In genomic region chr7:6422095-6422494, GRCh38 we compare ENCODE assay signal across 21 cellular contexts. TPM values are rescaled to one million over a fixed set of nuclear protein-coding genes. Genes with fewer than 3 reads are reported as not detected.
DNase-seq lines count a peak whose midpoint lies in the region; ATAC-seq, FAIRE-seq and TF ChIP-seq lines count a peak whose summit lies in the region.
"Had no signal": no experiment of that assay in that cellular context is flagged by ENCODE, and none has a peak within 500 bp of the region (broad histone marks: within the 10 kb centered on the region; RNA-seq: fewer than 3 reads in every experiment).

No MANE protein-coding gene starts in this region.

- no peak for TF ChIP-seq RAD21 in H1 (IDR thresholded peaks at IDR 0.05 in 1 of 2, conservative IDR thresholded peaks at IDR 0.05 in 1 of 2; ENCODE audit: low read depth in 2 of 2, low read length in 2 of 2)

- H4K91ac ChIP-seq in H1 (replicated peaks; ENCODE audit: insufficient read length, low read length): no peak overlapping the region
- H4K91ac ChIP-seq in trophoblast cell (ENCODE audit: low read depth, low read length): no peak overlapping the region

- H4K5ac ChIP-seq in H1 (ENCODE audit: insufficient read length, low read depth, low read length): no peak overlapping the region

- peak overlapping the region; percentile 21 to 90 (median 85); a peak in 17 of 22 replicates for H3K9ac ChIP-seq in BLaER1 treated with 17β-estradiol and CSF1 and Interleukin-3, amounts not matched to agents 10 nM and 100 nM
- no peak overlapping the region for H3K9ac ChIP-seq in H1 (replicated peaks in 1 of 4; ENCODE audit: extremely low read depth in 1 of 4, low read depth in 3 of 4, low read length in 3 of 4)
- H3K9ac ChIP-seq in trophoblast cell (ENCODE audit: low read length): no peak overlapping the region

- no peak overlapping the region for H3K4me3 ChIP-seq in BLaER1 treated with 17β-estradiol and CSF1 and Interleukin-3, amounts not matched to agents 10 nM and 100 nM
- no peak overlapping the region for H3K4me3 ChIP-seq in H1 (ENCODE audit: extremely low read depth in 1 of 4, insufficient read depth in 2 of 4, low read depth in 3 of 4, low read length in 4 of 4)
- H3K4me3 ChIP-seq in trophoblast cell (ENCODE audit: low read depth, low read length): no peak overlapping the region
- H3K4me3 ChIP-seq in tibial artery: no peak overlapping the region

- TF ChIP-seq EP300 in H1 (IDR thresholded peaks at IDR 0.05; ENCODE audit: borderline replicate concordance in 1 of 2, low read depth in 2 of 2, low read length in 2 of 2): no peak

- no peak for FAIRE-seq in H1 (lab: Jason Lieb, UNC)
- FAIRE-seq: G401.6 had no signal

- H4K20me1 ChIP-seq in BLaER1 treated with 17β-estradiol and CSF1 and Interleukin-3, amounts not matched to agents 10 nM and 100 nM: peaks cover 0 to 40% (median 3%) of the 10 kb centered on the region in 11 experiments; a peak in 6 of 22 replicates
- peaks cover 0 to 6% of the 10 kb centered on the region in 2 experiments for H4K20me1 ChIP-seq in H1 (replicated peaks in 1 of 2; ENCODE audit: control insufficient read depth in 1 of 2, insufficient read depth in 2 of 2, low read length in 2 of 2)

- H4K12ac ChIP-seq in trophoblast cell (ENCODE audit: low read depth, low read length): peak overlapping the region; percentile 25

- H3K4me1 ChIP-seq in BLaER1 treated with 17β-estradiol and CSF1 and Interleukin-3, amounts not matched to agents 10 nM and 100 nM: peaks cover 40 to 84% (median 77%) of the 10 kb centered on the region in 10 experiments
- H3K4me1 ChIP-seq in H1 (replicated peaks in 1 of 4; ENCODE audit: control insufficient read depth in 3 of 4, insufficient read depth in 4 of 4, low read length in 3 of 4): no peaks in the 10 kb centered on the region
- H3K4me1 ChIP-seq in trophoblast cell (ENCODE audit: control insufficient read depth in 1 of 2, insufficient read depth in 2 of 2, low read length in 2 of 2): peaks cover 0 to 2% of the 10 kb centered on the region in 2 experiments
- H3K4me1 ChIP-seq in tibial artery: peaks cover 0 to 7% (median 0%) of the 10 kb centered on the region in 4 donors
- H3K4me1 ChIP-seq: Caco-2 had no signal

- DNase-seq in CD4-positive, alpha-beta T cell: no peak
- no peak for DNase-seq in H1 (ENCODE audit: low read depth in 1 of 2, low spot score in 2 of 2)
- no peak for DNase-seq in trophoblast cell
- no peak for DNase-seq in glutamatergic neuron
- no peak for DNase-seq in NCI-H1092 (lab: John Stamatoyannopoulos, UW)
- no peak for DNase-seq in tibial artery
- DNase-seq: ACHN, Caco-2, H9, KBM-7, NCI-H1417, NCI-H187, NCI-H2107, NCI-H2227 treated with DMSO at 0.1 percent for 48 hours, NCI-H510A treated with DMSO at 0.1 percent for 48 hours, NCI-H774, OCI-M1, SIG-M5 had no signal

- no peak overlapping the region for H3K23ac ChIP-seq in H1 (ENCODE audit: insufficient read length)
- H3K23ac ChIP-seq in trophoblast cell (ENCODE audit: low read length): no peak overlapping the region

- H2BK12ac ChIP-seq in H1 (ENCODE audit: low read depth, low read length) (no peak overlapping the region), trophoblast cell (ENCODE audit: low read length) (no peak overlapping the region)

- CTCF ChIA-PET in CD4-positive, alpha-beta T cell (lab: Charles Lee): no interaction called here
- CTCF ChIA-PET in H1 (lab: Charles Lee; ENCODE audit: partially characterized antibody): interaction anchor here (0.8 to 3.4 kb wide), 3 partner anchors 12 to 61 kb away, joined by 3 to 11 read pairs (median 3); no protein-coding TSS in a partner anchor

- H3K4ac ChIP-seq in H1 (replicated peaks; ENCODE audit: insufficient read length, low read depth, low read length): no peak overlapping the region
- no peak overlapping the region for H3K4ac ChIP-seq in trophoblast cell (ENCODE audit: low read depth, low read length)

- H3K9me3 Mint-ChIP-seq in CD4-positive, alpha-beta T cell: no peaks in the 10 kb centered on the region
- H3K9me3 Mint-ChIP-seq in glutamatergic neuron (ENCODE audit: unreplicated experiment): peaks cover 11% of the 10 kb centered on the region

- H2AFZ ChIP-seq in H1 (ENCODE audit: low read length) (no peak overlapping the region), trophoblast cell (ENCODE audit: insufficient read depth, low read length, poor library complexity) (no peak overlapping the region)

- no peaks in the 10 kb centered on the region for H3K9me3 ChIP-seq in BLaER1 treated with 17β-estradiol and CSF1 and Interleukin-3, amounts not matched to agents 10 nM and 100 nM (replicated peaks in 1 of 11)
- no peaks in the 10 kb centered on the region for H3K9me3 ChIP-seq in CD4-positive, alpha-beta T cell (ENCODE audit: control insufficient read depth, low read length)
- peaks cover 10 to 11% of the 10 kb centered on the region in 2 experiments for H3K9me3 ChIP-seq in H1 (ENCODE audit: insufficient read depth in 2 of 2, low read depth in 1 of 2, low read length in 1 of 2)
- peaks cover 7% of the 10 kb centered on the region for H3K9me3 ChIP-seq in trophoblast cell (ENCODE audit: insufficient read depth, low read depth, low read length)
- H3K9me3 ChIP-seq in tibial artery: no peaks in the 10 kb centered on the region
- H3K9me3 ChIP-seq: Caco-2 had no signal

- H2AK5ac ChIP-seq in H1 (ENCODE audit: low read depth, low read length): no peak overlapping the region
- no peak overlapping the region for H2AK5ac ChIP-seq in trophoblast cell (ENCODE audit: low read length)

- H3K18ac ChIP-seq in H1 (ENCODE audit: extremely low read depth, low read length): no peak overlapping the region
- no peak overlapping the region for H3K18ac ChIP-seq in trophoblast cell (ENCODE audit: low read length)

- intact Hi-C loops in CD4-positive, alpha-beta T cell (cut with DNase I, micrococcal nuclease): no loop called here
- intact Hi-C loops in tibial artery (cut with DNase I; ENCODE audit: low total_unique reads): no loop called here

- H3K27ac ChIP-seq in BLaER1 treated with 17β-estradiol and CSF1 and Interleukin-3, amounts not matched to agents 10 nM and 100 nM: peak overlapping the region in 10 of 11 experiments; percentile 92 to 99 (median 98); a peak in 21 of 22 replicates
- H3K27ac ChIP-seq in CD4-positive, alpha-beta T cell (ENCODE audit: low read depth, low read length): no peak overlapping the region
- H3K27ac ChIP-seq in H1 (ENCODE audit: low read depth, low read length) (no peak overlapping the region), trophoblast cell (ENCODE audit: low read depth, low read length) (no peak overlapping the region), tibial artery (no peak overlapping the region)

- POLR2A ChIA-PET in CD4-positive, alpha-beta T cell (lab: Charles Lee): no interaction called here
- POLR2A ChIA-PET in H1 (lab: Charles Lee; ENCODE audit: partially characterized antibody): interaction anchor here (0.8 to 1.6 kb wide), 2 partner anchors 26 to 413 kb away, joined by 4 to 5 read pairs; partner anchors contain the start of genes AIMP2, DAGLB and PMS2

- H2BK5ac ChIP-seq in H1 (ENCODE audit: low read depth, low read length): no peak overlapping the region
- H2BK5ac ChIP-seq in trophoblast cell (ENCODE audit: low read depth, low read length, poor library complexity): no peak overlapping the region

- H3K4me3 Mint-ChIP-seq in CD4-positive, alpha-beta T cell: no peak overlapping the region
- H3K4me3 Mint-ChIP-seq in glutamatergic neuron (ENCODE audit: unreplicated experiment): no peak overlapping the region
- H3K4me3 Mint-ChIP-seq: H9 had no signal

- TF ChIP-seq CTCF in CD4-positive, alpha-beta T cell (IDR thresholded peaks at IDR 0.05): no peak
- no peak for TF ChIP-seq CTCF in H1 (IDR thresholded peaks at IDR 0.05; ENCODE audit: control extremely low read depth in 1 of 3, insufficient read depth in 1 of 3, low read depth in 1 of 3, low read length in 3 of 3)
- no peak for TF ChIP-seq CTCF in glutamatergic neuron (IDR thresholded peaks at IDR 0.05; ENCODE audit: partially characterized antibody, unreplicated experiment)
- TF ChIP-seq CTCF in tibial artery (IDR thresholded peaks at IDR 0.05): no peak

- peaks cover 17% of the 10 kb centered on the region for H3K4me1 Mint-ChIP-seq in CD4-positive, alpha-beta T cell (ENCODE audit: low read depth)
- peaks cover 8% of the 10 kb centered on the region for H3K4me1 Mint-ChIP-seq in glutamatergic neuron (ENCODE audit: low read depth, unreplicated experiment)
- H3K4me1 Mint-ChIP-seq: H9 had no signal

- peak overlapping the region; percentile 90 for H3K27ac Mint-ChIP-seq in CD4-positive, alpha-beta T cell
- H3K27ac Mint-ChIP-seq in glutamatergic neuron (ENCODE audit: unreplicated experiment): no peak overlapping the region
- H3K27ac Mint-ChIP-seq: H9 had no signal

- H3K27me3 Mint-ChIP-seq in CD4-positive, alpha-beta T cell: no peaks in the 10 kb centered on the region
- H3K27me3 Mint-ChIP-seq in glutamatergic neuron (ENCODE audit: unreplicated experiment): peaks cover 7% of the 10 kb centered on the region

- H3K79me2 ChIP-seq in H1 (ENCODE audit: control insufficient read depth in 1 of 2, insufficient read depth in 2 of 2, low read length in 2 of 2) (no peaks in the 10 kb centered on the region), trophoblast cell (ENCODE audit: control insufficient read depth, insufficient read depth, low read length, poor library complexity) (no peaks in the 10 kb centered on the region)

- no peak overlapping the region for H2BK20ac ChIP-seq in H1 (ENCODE audit: low read length)

- H3K79me1 ChIP-seq in H1 (ENCODE audit: low read depth, low read length): no peaks in the 10 kb centered on the region
- no peaks in the 10 kb centered on the region for H3K79me1 ChIP-seq in trophoblast cell (ENCODE audit: low read length)

- H2BK15ac ChIP-seq in H1 (ENCODE audit: low read length): no peak overlapping the region

- H3K27me3 ChIP-seq in BLaER1 treated with 17β-estradiol and CSF1 and Interleukin-3, amounts not matched to agents 10 nM and 100 nM: no peaks in the 10 kb centered on the region
- H3K27me3 ChIP-seq in CD4-positive, alpha-beta T cell (ENCODE audit: control insufficient read depth, insufficient read depth, low read length): no peaks in the 10 kb centered on the region
- no peaks in the 10 kb centered on the region for H3K27me3 ChIP-seq in H1 (replicated peaks in 1 of 4; ENCODE audit: control insufficient read depth in 3 of 4, extremely low read depth in 1 of 4, insufficient read depth in 3 of 4, low read length in 3 of 4)
- no peaks in the 10 kb centered on the region for H3K27me3 ChIP-seq in trophoblast cell (ENCODE audit: insufficient read depth, low read length)
- no peaks in the 10 kb centered on the region for H3K27me3 ChIP-seq in tibial artery

- H3K36me3 Mint-ChIP-seq in CD4-positive, alpha-beta T cell (ENCODE audit: low read depth): peaks cover 58% of the 10 kb centered on the region
- H3K36me3 Mint-ChIP-seq in glutamatergic neuron (ENCODE audit: unreplicated experiment): peaks cover 5% of the 10 kb centered on the region

- no peak overlapping the region for H2BK120ac ChIP-seq in H1 (replicated peaks; ENCODE audit: low read depth, low read length)
- H2BK120ac ChIP-seq in trophoblast cell (ENCODE audit: insufficient read depth, low read length, poor library complexity): no peak overlapping the region

- H3K14ac ChIP-seq in H1 (ENCODE audit: insufficient read length) (no peak overlapping the region), trophoblast cell (ENCODE audit: low read length) (no peak overlapping the region)

- WGBS in H1 (ENCODE audit: extremely low coverage in 1 of 2, insufficient coverage in 1 of 2, insufficient read length in 1 of 2, insufficient replicate concordance in 2 of 2, low coverage in 1 of 2, low lambda C conversion rate in 2 of 2, missing lambda C conversion rate in 1 of 2), 2 experiments: 93% methylated on average over 16 of the region's 16 CpGs; no CpG with 5 or more reads in 1 of the 2 experiments
- WGBS in trophoblast cell (ENCODE audit: extremely low coverage, insufficient coverage, insufficient read length): no CpG with 5 or more reads among the region's 16 CpGs

- TF ChIP-seq POLR2A in H1 (IDR thresholded peaks at IDR 0.05; ENCODE audit: control extremely low read depth in 1 of 2, low read depth in 2 of 2, low read length in 2 of 2): no peak

- no peaks in the 10 kb centered on the region for H3K23me2 ChIP-seq in H1 (ENCODE audit: low read depth, low read length)

- no peak overlapping the region for H3K56ac ChIP-seq in H1 (replicated peaks; ENCODE audit: insufficient read length, low read depth, low read length)

- no peak for ATAC-seq in CD4-positive, alpha-beta T cell (ENCODE audit: poor library complexity)
- ATAC-seq: SK-N-SH treated with all-trans-retinoic acid at 6 μM for 48 hours had no signal

- H3K36me3 ChIP-seq in BLaER1 treated with 17β-estradiol and CSF1 and Interleukin-3, amounts not matched to agents 10 nM and 100 nM: peaks cover 76 to 99% (median 93%) of the 10 kb centered on the region in 11 experiments
- peaks cover 16 to 71% (median 46%) of the 10 kb centered on the region in 4 experiments for H3K36me3 ChIP-seq in H1 (ENCODE audit: control insufficient read depth in 2 of 4, insufficient read depth in 4 of 4, low read length in 3 of 4)
- peaks cover 57 to 59% of the 10 kb centered on the region in 2 experiments for H3K36me3 ChIP-seq in trophoblast cell (ENCODE audit: control insufficient read depth in 1 of 2, insufficient read depth in 2 of 2, low read length in 2 of 2)
- peaks cover 25 to 71% (median 50%) of the 10 kb centered on the region in 3 donors for H3K36me3 ChIP-seq in tibial artery

- H4K8ac ChIP-seq in H1 (ENCODE audit: extremely low read depth, insufficient read depth, low read length) (peak overlapping the region; percentile 35; the same call in 1 of the 2 replicates), trophoblast cell (ENCODE audit: low read depth, low read length) (no peak overlapping the region)

- H3K4me2 ChIP-seq in BLaER1 treated with 17β-estradiol and CSF1 and Interleukin-3, amounts not matched to agents 10 nM and 100 nM: peak overlapping the region in 10 of 11 experiments; percentile 66 to 94 (median 78); a peak in 17 of 22 replicates
- H3K4me2 ChIP-seq in H1 (ENCODE audit: insufficient read depth in 1 of 2, low read depth in 2 of 2, low read length in 2 of 2) (no peak overlapping the region), trophoblast cell (ENCODE audit: low read length) (no peak overlapping the region)

RNA-seq across cellular contexts. Expression of gene DAGLB, which starts 25.7 kb away (rescaled TPM):
- 10 to 100 TPM; 22.0 to 22.9 TPM for total RNA-seq in CD4-positive, alpha-beta T cell
- 22.1 and 27.0 TPM in 2 replicates for total RNA-seq in H1 (2021; fragmentation: NEBNext Ultra II Directional; extraction: Animal tissue kit (Norgen Biotek cat#: 25700))
- 39.6 and 43.3 TPM in 2 replicates for polyA plus RNA-seq in H1 (2011; rRNA removed)
- 26.5 TPM for polyA plus RNA-seq in H1 (2011; cell fraction: cytosol; rRNA removed)
- 48.0 TPM for polyA plus RNA-seq in H1 (2011; cell fraction: nucleus; rRNA removed)
- polyA plus RNA-seq in H1 (2012, experiment 1 of 2): 22.5 to 29.8 TPM (median 25.0 TPM) in 4 replicates
- polyA plus RNA-seq in H1 (2012, experiment 2 of 2): 26.1 TPM
- polyA plus RNA-seq in H1 (2013, experiment 1 of 2): 27.5 TPM
- polyA plus RNA-seq in H1 (2013, experiment 2 of 2): 25.2 TPM
- 70.6 and 75.3 TPM in 2 replicates for polyA minus RNA-seq in H1 (2011; rRNA and poly(A)+ RNA removed)
- polyA minus RNA-seq in H1 (2011; cell fraction: cytosol; rRNA and poly(A)+ RNA removed): 28.5 TPM
- polyA minus RNA-seq in H1 (2011; cell fraction: nucleus; rRNA and poly(A)+ RNA removed): 69.8 TPM
- polyA plus RNA-seq in trophoblast cell (2013): 13.8 and 15.5 TPM in 2 replicates
- total RNA-seq in glutamatergic neuron (ENCODE audit: unreplicated experiment): 63.2 TPM

RNA-seq across cellular contexts. Expression of gene RAC1, which starts 47.8 kb away (rescaled TPM):
- 10 to 100 TPM; 57.6 to 66.4 TPM for total RNA-seq in CD4-positive, alpha-beta T cell
- 295 and 307 TPM in 2 replicates for total RNA-seq in H1 (2021; fragmentation: NEBNext Ultra II Directional; extraction: Animal tissue kit (Norgen Biotek cat#: 25700))
- polyA plus RNA-seq in H1 (2011; rRNA removed): 154 and 229 TPM in 2 replicates
- 220 TPM for polyA plus RNA-seq in H1 (2011; cell fraction: cytosol; rRNA removed)
- polyA plus RNA-seq in H1 (2011; cell fraction: nucleus; rRNA removed): 96.6 TPM
- polyA plus RNA-seq in H1 (2012, experiment 1 of 2): 262 to 400 TPM (median 315 TPM) in 4 replicates
- 115 TPM for polyA plus RNA-seq in H1 (2012, experiment 2 of 2)
- 336 TPM for polyA plus RNA-seq in H1 (2013, experiment 1 of 2)
- 330 TPM for polyA plus RNA-seq in H1 (2013, experiment 2 of 2)
- 164 and 204 TPM in 2 replicates for polyA minus RNA-seq in H1 (2011; rRNA and poly(A)+ RNA removed)
- polyA minus RNA-seq in H1 (2011; cell fraction: cytosol; rRNA and poly(A)+ RNA removed): 94.0 TPM
- 60.4 TPM for polyA minus RNA-seq in H1 (2011; cell fraction: nucleus; rRNA and poly(A)+ RNA removed)
- polyA plus RNA-seq in trophoblast cell (2013): 370 and 371 TPM in 2 replicates
- 172 TPM for total RNA-seq in glutamatergic neuron (ENCODE audit: unreplicated experiment)

Comparison
In these comparisons a context has a peak if more than half of its experiments do, and no peak if none do; other contexts are left out.
1. H3K27ac ChIP-seq: peak in BLaER1 treated with 17β-estradiol and CSF1 and Interleukin-3, amounts not matched to agents 10 nM and 100 nM (10 of 11); none in CD4-positive, alpha-beta T cell (single experiment), H1 (single experiment), trophoblast cell (single experiment) and tibial artery (0 of 2).
2. H3K4me2 ChIP-seq: peak in BLaER1 treated with 17β-estradiol and CSF1 and Interleukin-3, amounts not matched to agents 10 nM and 100 nM (10 of 11); none in H1 (0 of 2) and trophoblast cell (single experiment).
3. H3K9ac ChIP-seq: peak in BLaER1 treated with 17β-estradiol and CSF1 and Interleukin-3, amounts not matched to agents 10 nM and 100 nM (11 of 11); none in H1 (0 of 4) and trophoblast cell (single experiment).